In genomic region chr2:86199834-86200177, GRCh38 we compare ENCODE assay signal across 8 cellular contexts. TPM values are rescaled to one million over a fixed set of nuclear protein-coding genes. Genes with fewer than 3 reads are reported as not detected.
DNase-seq lines count a peak whose midpoint lies in the region; ATAC-seq, FAIRE-seq and TF ChIP-seq lines count a peak whose summit lies in the region.

No MANE protein-coding gene starts in this region.

- H3K4me2 ChIP-seq in K562 (ENCODE audit: insufficient read depth, low read length): peak overlapping the region; percentile 78

- H3K4me3 ChIP-seq in cardiac muscle cell (peak overlapping the region; percentile 84), K562 (peak overlapping the region; percentile 65), lung (peak overlapping the region; percentile 61), upper lobe of left lung (peak overlapping the region; percentile 56 to 88 (median 72))

- peak overlapping the region; percentile 71 for H2AFZ ChIP-seq in K562 (ENCODE audit: low read depth, low read length)

- no peaks in the 10 kb centered on the region for H3K36me3 ChIP-seq in cardiac muscle cell
- H3K36me3 ChIP-seq in K562 (ENCODE audit: control insufficient read depth, insufficient read depth, low read length): peaks cover 12% of the 10 kb centered on the region; the same call in 1 of the 3 replicates
- H3K36me3 ChIP-seq in lung (ENCODE audit: control insufficient read depth in 2 of 2, insufficient read depth in 2 of 2, low read length in 2 of 2): no peaks in the 10 kb centered on the region
- no peaks in the 10 kb centered on the region for H3K36me3 ChIP-seq in upper lobe of left lung

- H3K4me1 ChIP-seq in cardiac muscle cell (ENCODE audit: low read depth): no peaks in the 10 kb centered on the region
- peaks cover 17 to 28% of the 10 kb centered on the region in 2 experiments for H3K4me1 ChIP-seq in K562 (replicated peaks in 1 of 2; ENCODE audit: control insufficient read depth in 2 of 2, insufficient read depth in 2 of 2, low read length in 2 of 2)
- peaks cover 4 to 6% of the 10 kb centered on the region in 2 donors for H3K4me1 ChIP-seq in lung (ENCODE audit: control insufficient read depth in 2 of 2, insufficient read depth in 2 of 2, low read length in 2 of 2)
- H3K4me1 ChIP-seq in upper lobe of left lung: peaks cover 14 to 29% (median 19%) of the 10 kb centered on the region in 4 donors

- H3K27ac ChIP-seq in cardiac muscle cell (peak overlapping the region; percentile 69), K562 (ENCODE audit: extremely low read depth, low read depth, low read length) (peak overlapping the region; percentile 83), lung (ENCODE audit: low read depth in 1 of 2, low read length in 1 of 2) (peak overlapping the region; percentile 62 to 85), upper lobe of left lung (peak overlapping the region; percentile 74 to 84 (median 78))

- in situ Hi-C loops in K562 (cut with MboI): no loop called here

- intact Hi-C loops in Right ventricle myocardium superior (cut with DNase I) (no loop called here), K562 (cut with micrococcal nuclease) (no loop called here)

- ATAC-seq in Right ventricle myocardium superior (ENCODE audit: poor library complexity) (no peak), K562 (no peak), lung (ENCODE audit: insufficient read depth, low FRiP score) (no peak), upper lobe of left lung (ENCODE audit: low FRiP score in 2 of 2) (no peak)

- TF ChIP-seq CTCF in cardiac muscle cell (IDR thresholded peaks at IDR 0.05; ENCODE audit: low read depth, low read length): no peak
- TF ChIP-seq CTCF in K562 (IDR thresholded peaks at IDR 0.05 in 2 of 3, conservative IDR thresholded peaks at IDR 0.05 in 1 of 3; ENCODE audit: insufficient read depth in 2 of 3, low read depth in 1 of 3, low read length in 3 of 3): no peak
- no peak for TF ChIP-seq CTCF in lung (IDR thresholded peaks at IDR 0.05; ENCODE audit: control extremely low read depth, extremely low read depth)
- TF ChIP-seq CTCF in upper lobe of left lung (IDR thresholded peaks at IDR 0.05): no peak

- no peak for DNase-seq in cardiac muscle cell (ENCODE audit: low read depth in 1 of 2, low spot score in 1 of 2)
- no peak for DNase-seq in Right ventricle myocardium superior
- no peak for DNase-seq in K562 (ENCODE audit: extremely low read depth in 1 of 4, low spot score in 3 of 4)
- no peak for DNase-seq in lung (ENCODE audit: low spot score)
- no peak for DNase-seq in upper lobe of left lung
- DNase-seq in stimulated activated CD4-positive, alpha-beta T cell treated with anti-CD3 and anti-CD28 coated beads, Interleukin-15, amount 100 ng/mL, for 24 hours: no peak
- no peak for DNase-seq in cortex of kidney (lab: John Stamatoyannopoulos, UW)
- DNase-seq in KG1 (lab: John Stamatoyannopoulos, UW): no peak

- H4K20me1 ChIP-seq in K562 (replicated peaks; ENCODE audit: control insufficient read depth, insufficient read depth, low read length): no peaks in the 10 kb centered on the region

- no peaks in the 10 kb centered on the region for H3K9me1 ChIP-seq in K562 (ENCODE audit: control insufficient read depth, insufficient read depth, low read length)

- no peak for FAIRE-seq in K562 (lab: Jason Lieb, UNC)

- POLR2A ChIA-PET in K562 (lab: Yijun Ruan, JAX): interaction anchor here (13.6 kb wide), 1 partner anchor 15 kb away, joined by 134 read pairs; no protein-coding TSS in a partner anchor

- WGBS in K562 (ENCODE audit: insufficient coverage, low coverage, missing lambda C conversion rate): 0% methylated on average over 8 of the region's 8 CpGs
- WGBS in lung, 2 donors: 2% methylated on average over 8 of the region's 8 CpGs
- 3 to 4% methylated on average over 8 of the region's 8 CpGs for WGBS in upper lobe of left lung, 2 donors

- CTCF ChIA-PET in K562 (lab: Yijun Ruan, JAX; ENCODE audit: low intra/inter-chr PET ratio): no interaction called here

- TF ChIP-seq EP300 in K562 (IDR thresholded peaks at IDR 0.05; ENCODE audit: low read length) (no peak), upper lobe of left lung (IDR thresholded peaks at IDR 0.05) (no peak)

- no peak for TF ChIP-seq RAD21 in K562 (CRISPR knock-in tag; conservative IDR thresholded peaks at IDR 0.05 in 1 of 2, IDR thresholded peaks at IDR 0.05 in 1 of 2)

- H3K9me3 ChIP-seq in cardiac muscle cell (ENCODE audit: low read depth): no peaks in the 10 kb centered on the region
- H3K9me3 ChIP-seq in K562 (replicated peaks; ENCODE audit: control insufficient read depth, insufficient read depth, low read depth, low read length): no peaks in the 10 kb centered on the region
- no peaks in the 10 kb centered on the region for H3K9me3 ChIP-seq in lung (ENCODE audit: control insufficient read depth in 2 of 2, insufficient read depth in 1 of 2, low read length in 1 of 2)
- H3K9me3 ChIP-seq in upper lobe of left lung: no peaks in the 10 kb centered on the region

- no peaks in the 10 kb centered on the region for H3K27me3 ChIP-seq in cardiac muscle cell
- no peaks in the 10 kb centered on the region for H3K27me3 ChIP-seq in K562 (ENCODE audit: control insufficient read depth in 2 of 2, insufficient read depth in 2 of 2, low read length in 2 of 2)
- no peaks in the 10 kb centered on the region for H3K27me3 ChIP-seq in lung (ENCODE audit: control insufficient read depth, insufficient read depth)
- H3K27me3 ChIP-seq in upper lobe of left lung: no peaks in the 10 kb centered on the region

- H3K79me2 ChIP-seq in K562 (ENCODE audit: control insufficient read depth, insufficient read depth, low read length): peaks cover 81% of the 10 kb centered on the region

- no TSS peak for BruUV-seq in K562 (replicated peaks; lab: Mats Ljungman, UMichigan)

- TF ChIP-seq POLR2A in K562 (conservative IDR thresholded peaks at IDR 0.05) (no peak), upper lobe of left lung (IDR thresholded peaks at IDR 0.05) (no peak)

- peak overlapping the region; percentile 93 to 95 for H3K9ac ChIP-seq in K562 (ENCODE audit: insufficient read depth in 1 of 2, low read depth in 2 of 2, low read length in 2 of 2)

TF ChIP-seq in K562, 482 proteins besides CTCF, POLR2A, EP300 and RAD21 (continues in another document):
- TF ChIP-seq, protein P1, sequence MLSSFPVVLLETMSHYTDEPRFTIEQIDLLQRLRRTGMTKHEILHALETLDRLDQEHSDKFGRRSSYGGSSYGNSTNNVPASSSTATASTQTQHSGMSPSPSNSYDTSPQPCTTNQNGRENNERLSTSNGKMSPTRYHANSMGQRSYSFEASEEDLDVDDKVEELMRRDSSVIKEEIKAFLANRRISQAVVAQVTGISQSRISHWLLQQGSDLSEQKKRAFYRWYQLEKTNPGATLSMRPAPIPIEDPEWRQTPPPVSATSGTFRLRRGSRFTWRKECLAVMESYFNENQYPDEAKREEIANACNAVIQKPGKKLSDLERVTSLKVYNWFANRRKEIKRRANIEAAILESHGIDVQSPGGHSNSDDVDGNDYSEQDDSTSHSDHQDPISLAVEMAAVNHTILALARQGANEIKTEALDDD (IDR thresholded peaks at IDR 0.05): 0 out of 2 replicates have a peak, but pooled peaks have one; percentile 23
- no peak for TF ChIP-seq ZFP30 (CRISPR knock-in tag; IDR thresholded peaks at IDR 0.05; ENCODE audit: borderline replicate concordance)

RNA-seq across cellular contexts. Expression of gene MRPL35, which starts 0.5 kb away (rescaled TPM):
- total RNA-seq in cardiac muscle cell (22.1 and 22.6 TPM in 2 replicates), Right ventricle myocardium superior (86.5 TPM), K562 (2014; rRNA removed) (85.5 and 118 TPM in 2 replicates), K562 (2014; rRNA removed; fragmentation: Illumina TruSeq; extraction: Trizol) (210 and 223 TPM in 2 replicates), K562 (2015; rRNA removed; fragmentation: Illumina TruSeq; extraction: Trizol) (156 and 159 TPM in 2 replicates), K562 (2021) (100 and 120 TPM in 2 replicates), lung (10 to 100 TPM; 19.8 to 21.2 TPM), upper lobe of left lung (10 to 100 TPM in 5 of 6 donors, 1 to 10 TPM in 1; 9.9 to 21.5 (median 16.6) TPM)
- polyA plus RNA-seq in cardiac muscle cell (24.4 and 30.2 TPM in 2 replicates), K562 (2011; rRNA removed) (159 and 254 TPM in 2 replicates), K562 (2014; fragmentation: Illumina TruSeq; extraction: Trizol) (233 and 247 TPM in 2 replicates), K562 (2014; fragmentation: Nextera tagmentation; extraction: Ambion mirVana) (100 to 1,000 TPM; 166 to 180 TPM), K562 (2014; rRNA removed) (229 and 236 TPM in 2 replicates), lung (10 to 100 TPM; 27.1 to 28.1 TPM)
- 24.4 and 30.0 TPM in 2 replicates for total RNA-seq in K562 (2011; cell fraction: chromatin; rRNA removed; ENCODE audit: low replicate concordance)
- 37.7 and 42.0 TPM in 2 replicates for total RNA-seq in K562 (2011; cell fraction: nucleolus; rRNA removed)
- total RNA-seq in K562 (2011; cell fraction: nucleoplasm; rRNA removed): 29.3 and 30.0 TPM in 2 replicates
- 140 and 222 TPM in 2 replicates for polyA plus RNA-seq in K562 (2011; cell fraction: cytosol; rRNA removed)
- polyA plus RNA-seq in K562 (2011; cell fraction: nucleus; rRNA removed): 80.2 and 83.9 TPM in 2 replicates
- polyA plus RNA-seq in K562 (2012): 79.4 and 107 TPM in 2 replicates
- 52.6 and 74.0 TPM in 2 replicates for polyA minus RNA-seq in K562 (2011; rRNA and poly(A)+ RNA removed)
- 36.0 and 50.0 TPM in 2 replicates for polyA minus RNA-seq in K562 (2011; cell fraction: cytosol; rRNA and poly(A)+ RNA removed)
- polyA minus RNA-seq in K562 (2011; cell fraction: nucleus; rRNA and poly(A)+ RNA removed): 21.9 and 31.7 TPM in 2 replicates

RNA-seq across cellular contexts. Expression of gene IMMT, which starts 4.5 kb away (rescaled TPM):
- total RNA-seq in cardiac muscle cell (107 and 112 TPM in 2 replicates), Right ventricle myocardium superior (301 TPM), K562 (2014; rRNA removed) (117 and 121 TPM in 2 replicates), K562 (2014; rRNA removed; fragmentation: Illumina TruSeq; extraction: Trizol) (136 and 150 TPM in 2 replicates), K562 (2015; rRNA removed; fragmentation: Illumina TruSeq; extraction: Trizol) (113 and 119 TPM in 2 replicates), K562 (2021) (154 and 160 TPM in 2 replicates), lung (10 to 100 TPM; 51.2 to 63.4 TPM), upper lobe of left lung (10 to 100 TPM; 36.7 to 65.4 (median 54.8) TPM)
- polyA plus RNA-seq in cardiac muscle cell (188 and 196 TPM in 2 replicates), K562 (2011; rRNA removed) (84.5 and 140 TPM in 2 replicates), K562 (2014; fragmentation: Illumina TruSeq; extraction: Trizol) (146 and 184 TPM in 2 replicates), K562 (2014; fragmentation: Nextera tagmentation; extraction: Ambion mirVana) (100 to 1,000 TPM; 153 to 294 TPM), K562 (2014; rRNA removed) (138 and 150 TPM in 2 replicates), lung (10 to 100 TPM; 22.8 to 45.2 TPM)
- total RNA-seq in K562 (2011; cell fraction: chromatin; rRNA removed; ENCODE audit: low replicate concordance): 126 and 186 TPM in 2 replicates
- 67.8 and 69.7 TPM in 2 replicates for total RNA-seq in K562 (2011; cell fraction: nucleolus; rRNA removed)
- total RNA-seq in K562 (2011; cell fraction: nucleoplasm; rRNA removed): 91.2 and 93.2 TPM in 2 replicates
- 58.0 and 63.5 TPM in 2 replicates for polyA plus RNA-seq in K562 (2011; cell fraction: cytosol; rRNA removed)
- polyA plus RNA-seq in K562 (2011; cell fraction: nucleus; rRNA removed): 45.7 and 56.5 TPM in 2 replicates
- 116 and 117 TPM in 2 replicates for polyA plus RNA-seq in K562 (2012)
- polyA minus RNA-seq in K562 (2011; rRNA and poly(A)+ RNA removed): 120 and 149 TPM in 2 replicates
- polyA minus RNA-seq in K562 (2011; cell fraction: cytosol; rRNA and poly(A)+ RNA removed): 57.3 and 73.7 TPM in 2 replicates
- polyA minus RNA-seq in K562 (2011; cell fraction: nucleus; rRNA and poly(A)+ RNA removed): 37.7 and 46.2 TPM in 2 replicates
